20 cellular contexts compared by ENCODE assay signal in genomic region chr2:102005449-102005848, GRCh38. TPM values are rescaled to one million over a fixed set of nuclear protein-coding genes. Genes with fewer than 3 reads are reported as not detected.
DNase-seq lines count a peak whose midpoint lies in the region; ATAC-seq and TF ChIP-seq lines count a peak whose summit lies in the region.
"Had no signal": no experiment of that assay in that cellular context is flagged by ENCODE, and none has a peak within 500 bp of the region (broad histone marks: within the 10 kb centered on the region; RNA-seq: fewer than 3 reads in every experiment).

No MANE protein-coding gene starts in this region.

- H3K9ac ChIP-seq in IMR-90 (ENCODE audit: low read depth, low read length) (no peak overlapping the region), mesendoderm (ENCODE audit: low read length) (no peak overlapping the region)

- H2AK9ac ChIP-seq in IMR-90 (replicated peaks; ENCODE audit: low read depth, low read length, poor library complexity): no peak overlapping the region

- H4K20me1 ChIP-seq in IMR-90 (ENCODE audit: insufficient read depth, low read length): no peaks in the 10 kb centered on the region

- no peak for TF ChIP-seq RAD21 in IMR-90 (IDR thresholded peaks at IDR 0.05; ENCODE audit: low read length)

- no peak overlapping the region for H2BK120ac ChIP-seq in IMR-90 (ENCODE audit: low read depth, low read length)
- H2BK120ac ChIP-seq in mesendoderm (ENCODE audit: low read depth, low read length): no peak overlapping the region

- H3K79me2 ChIP-seq in mesendoderm (ENCODE audit: control insufficient read depth, insufficient read depth, low read length): no peaks in the 10 kb centered on the region

- H3K9me1 ChIP-seq in IMR-90 (ENCODE audit: insufficient read depth, low read length): no peaks in the 10 kb centered on the region

- no peak overlapping the region for H3K4me3 ChIP-seq in IMR-90 (ENCODE audit: insufficient read depth, low read depth, low read length)
- H3K4me3 ChIP-seq in mesendoderm (ENCODE audit: low read length): no peak overlapping the region
- H3K4me3 ChIP-seq in vagina: no peak overlapping the region
- H3K4me3 ChIP-seq: GM23338, PC-9 had no signal

- no peak overlapping the region for H2BK20ac ChIP-seq in IMR-90 (ENCODE audit: low read depth, low read length)

- H2BK15ac ChIP-seq in IMR-90 (ENCODE audit: low read depth, low read length) (no peak overlapping the region), mesendoderm (replicated peaks; ENCODE audit: low read depth) (no peak overlapping the region)

- BruUV-seq in IMR-90 (replicated peaks; lab: Mats Ljungman, UMichigan): no TSS peak

- intact Hi-C loops in IMR-90 (cut with micrococcal nuclease): loop anchor here (5.0 kb wide), 1 partner anchor 123 kb away; no protein-coding TSS in a partner anchor
- intact Hi-C loops in vagina (cut with DNase I): no loop called here

- H3K36me3 ChIP-seq in IMR-90 (ENCODE audit: control insufficient read depth, insufficient read depth, low read length) (no peaks in the 10 kb centered on the region), mesendoderm (ENCODE audit: control insufficient read depth, insufficient read depth, low read length) (no peaks in the 10 kb centered on the region), vagina (no peaks in the 10 kb centered on the region)

- H2AK5ac ChIP-seq in IMR-90 (ENCODE audit: low read depth, low read length) (no peak overlapping the region), mesendoderm (ENCODE audit: low read length) (no peak overlapping the region)

- no peak for TF ChIP-seq POLR2A in IMR-90 (IDR thresholded peaks at IDR 0.05; ENCODE audit: low read depth, low read length)
- TF ChIP-seq POLR2A in vagina (IDR thresholded peaks at IDR 0.05): no peak

- TF ChIP-seq CTCF in IMR-90 (conservative IDR thresholded peaks at IDR 0.05; ENCODE audit: low read depth, low read length) (no peak), vagina (IDR thresholded peaks at IDR 0.05) (no peak)

- H3K79me1 ChIP-seq in IMR-90 (ENCODE audit: low read depth in 1 of 2, low read length in 2 of 2) (no peaks in the 10 kb centered on the region), mesendoderm (ENCODE audit: low read length) (no peaks in the 10 kb centered on the region)

- H4K5ac ChIP-seq in IMR-90 (ENCODE audit: low read depth, low read length): no peak overlapping the region
- no peak overlapping the region for H4K5ac ChIP-seq in mesendoderm (ENCODE audit: low read length)

- no peak overlapping the region for H3K18ac ChIP-seq in IMR-90 (ENCODE audit: low read depth, low read length)
- H3K18ac ChIP-seq in mesendoderm (ENCODE audit: low read length): no peak overlapping the region

- H4K8ac ChIP-seq in IMR-90 (ENCODE audit: low read depth in 2 of 2, low read length in 2 of 2) (no peak overlapping the region), mesendoderm (ENCODE audit: low read depth, low read length) (no peak overlapping the region)

- in situ Hi-C loops in IMR-90 (cut with MboI; ENCODE audit: low sequenced_read_pairs): no loop called here

- no peak overlapping the region for H3K27ac ChIP-seq in IMR-90 (ENCODE audit: insufficient read depth, low read length)
- no peak overlapping the region for H3K27ac ChIP-seq in mesendoderm (ENCODE audit: low read depth, low read length)
- peak overlapping the region; percentile 64 for H3K27ac ChIP-seq in vagina
- H3K27ac ChIP-seq: PC-9 had no signal

- ATAC-seq in IMR-90 (ENCODE audit: low read depth) (no peak), HG02938 (IDR thresholded peaks at IDR 0.05; ENCODE audit: unreplicated experiment) (no peak)

- no peak overlapping the region for H2AFZ ChIP-seq in IMR-90 (replicated peaks; ENCODE audit: low read length, poor library complexity)
- H2AFZ ChIP-seq: GM23338, PC-9 had no signal

- peak; percentile 37 for DNase-seq in activated CD8-positive, alpha-beta memory T cell treated with anti-CD3 and anti-CD28 coated beads for 24 hours
- no peak for DNase-seq in activated CD8-positive, alpha-beta memory T cell treated with anti-CD3 and anti-CD28 coated beads, Interleukin-2, amount 50 U/mL, for 48 hours
- DNase-seq in IMR-90: no peak
- DNase-seq in mesendoderm: peak; percentile 27
- DNase-seq in vagina (ENCODE audit: extremely low spot score in 2 of 2): no peak
- no peak for DNase-seq in activated naive CD4-positive, alpha-beta T cell (lab: John Stamatoyannopoulos, UW)
- DNase-seq: C1 segment of cervical spinal cord; Caco-2; H9; NCI-H1105; NCI-H1436 treated with DMSO at 0.1 percent for 48 hours; NCI-H2107; NCI-H748 treated with DMSO at 0.1 percent for 48 hours; NK-92 treated with Interleukin-12 subunit alpha and Interleukin-12 subunit beta, amount 100 ng/mL, for 24 hours; PC-9 had no signal

- H3K56ac ChIP-seq in IMR-90 (ENCODE audit: extremely low read depth, insufficient read depth, low read length) (no peak overlapping the region), mesendoderm (ENCODE audit: low read length) (no peak overlapping the region)

- no peak overlapping the region for H3K23ac ChIP-seq in IMR-90 (ENCODE audit: low read depth, low read length)
- no peak overlapping the region for H3K23ac ChIP-seq in mesendoderm (ENCODE audit: low read length)

- H2BK5ac ChIP-seq in IMR-90 (ENCODE audit: low read depth, low read length, poor library complexity, severe bottlenecking) (no peak overlapping the region), mesendoderm (ENCODE audit: low read length) (no peak overlapping the region)

- H3K27me3 ChIP-seq in IMR-90 (ENCODE audit: control insufficient read depth, insufficient read depth, low read length): peaks cover 5% of the 10 kb centered on the region; the same call in 1 of the 2 replicates
- H3K27me3 ChIP-seq in mesendoderm (ENCODE audit: insufficient read depth, low read length, poor library complexity): no peaks in the 10 kb centered on the region
- H3K27me3 ChIP-seq in vagina: no peaks in the 10 kb centered on the region

- H3K4ac ChIP-seq in IMR-90 (ENCODE audit: low read depth, low read length): no peak overlapping the region
- H3K4ac ChIP-seq in mesendoderm (ENCODE audit: low read depth, low read length): no peak overlapping the region

- no peaks in the 10 kb centered on the region for H3K4me1 ChIP-seq in IMR-90 (ENCODE audit: control insufficient read depth, insufficient read depth, low read length)
- H3K4me1 ChIP-seq in mesendoderm (ENCODE audit: control insufficient read depth, low read depth, low read length): no peaks in the 10 kb centered on the region
- peaks cover 16% of the 10 kb centered on the region for H3K4me1 ChIP-seq in vagina

- H3K4me2 ChIP-seq in IMR-90 (ENCODE audit: low read depth, low read length) (no peak overlapping the region), mesendoderm (ENCODE audit: low read length) (no peak overlapping the region)
- H3K4me2 ChIP-seq: GM23338, PC-9 had no signal

- H4K91ac ChIP-seq in IMR-90 (ENCODE audit: insufficient read depth, low read depth, low read length): no peak overlapping the region

- dilution Hi-C loops in IMR-90 (cut with HindIII; ENCODE audit: low sequenced_read_pairs, unreplicated experiment): loop anchor here (25.0 kb wide), 1 partner anchor 157 kb away; no protein-coding TSS in a partner anchor

- H3K14ac ChIP-seq in IMR-90 (replicated peaks; ENCODE audit: low read depth, low read length): no peak overlapping the region

- POLR2A ChIA-PET in IMR-90 (lab: Charles Lee; ENCODE audit: unreplicated experiment): no interaction called here

- no peaks in the 10 kb centered on the region for H3K9me3 ChIP-seq in IMR-90 (ENCODE audit: control insufficient read depth, insufficient read depth, low read length)
- H3K9me3 ChIP-seq in vagina: no peaks in the 10 kb centered on the region
- H3K9me3 ChIP-seq: Caco-2 had no signal

- WGBS in IMR-90 (ENCODE audit: extremely low coverage in 2 of 2, insufficient read length in 1 of 2), 2 experiments: no CpG with 5 or more reads among the region's 4 CpGs
- no CpG with 5 or more reads among the region's 4 CpGs for WGBS in mesendoderm (ENCODE audit: extremely low coverage, insufficient coverage, low lambda C conversion rate)

- CTCF ChIA-PET in IMR-90 (lab: Yijun Ruan, JAX): interaction anchor here (0.6 to 2.8 kb wide), 9 partner anchors 9 to 665 kb away, joined by 3 to 14 read pairs (median 4); no protein-coding TSS in a partner anchor

TF ChIP-seq in IMR-90, 13 proteins besides CTCF, POLR2A, EP300 and RAD21:
- TF ChIP-seq USF2 (IDR thresholded peaks at IDR 0.05; ENCODE audit: low read depth, low read length) (0 out of 2 replicates have a peak, but pooled peaks have one; percentile 17), RFX5 (IDR thresholded peaks at IDR 0.05; ENCODE audit: low read depth, low read length) (no peak)

RNA-seq across cellular contexts. Expression of gene IL1R2, which starts 13.7 kb away (rescaled TPM):
- total RNA-seq in IMR-90 (2012; rRNA removed) (not detected in 2 replicates), vagina (63.3 TPM)
- not detected in 2 replicates for polyA plus RNA-seq in IMR-90 (2012; rRNA removed)
- polyA plus RNA-seq in IMR-90 (2012; cell fraction: cytosol; rRNA removed): 0.03 TPM in 1 of 2 replicates, not detected in the other
- 0.14 TPM in 1 of 2 replicates, not detected in the other for polyA plus RNA-seq in IMR-90 (2012; cell fraction: nucleus; rRNA removed; ENCODE audit: low replicate concordance)
- 0.11 TPM for polyA plus RNA-seq in mesendoderm (2013, experiment 1 of 2)
- polyA plus RNA-seq in mesendoderm (2013, experiment 2 of 2): 0.25 TPM
- total RNA-seq: A172; CD4-positive, alpha-beta memory T cell; GM23338; H9 had no signal
- polyA plus RNA-seq: GM23338, IgD-negative memory B cell had no signal

Comparison
In these comparisons a context has a peak if more than half of its experiments do, and no peak if none do; other contexts are left out.
1. DNase-seq: peak in activated CD8-positive, alpha-beta memory T cell treated with anti-CD3 and anti-CD28 coated beads for 24 hours (single experiment) and mesendoderm (single experiment); none in activated CD8-positive, alpha-beta memory T cell treated with anti-CD3 and anti-CD28 coated beads, Interleukin-2, amount 50 U/mL, for 48 hours (single experiment), IMR-90 (single experiment), vagina (0 of 2) and activated naive CD4-positive, alpha-beta T cell (0 of 4).
2. RNA of gene IL1R2, which starts 13.7 kb away (total RNA-seq): 63.3 TPM in vagina (single experiment); not detected in IMR-90; every median in the first group is over 10 times any median in the second.